ENCODE assay signal across 31 cellular contexts in genomic region chr6:72267470-72267869, GRCh38.
"Had no signal": no experiment of that assay in that cellular context is flagged by ENCODE, and none has a peak within 500 bp of the region (broad histone marks: within the 10 kb centered on the region; RNA-seq: fewer than 3 reads in every experiment).

No MANE protein-coding gene starts in this region.

- H3K27me3 Mint-ChIP-seq: activated CD4-positive, alpha-beta memory T cell treated with anti-CD3 and anti-CD28 coated beads, Interleukin-2, amount 10 ng/mL, durations not matched to agents 7 days and 5 days; activated CD4-positive, alpha-beta T cell treated with anti-CD3 and anti-CD28 coated beads for 36 hours; activated CD4-positive, alpha-beta T cell treated with anti-CD3 and anti-CD28 coated beads, Interleukin-2, amount 10 ng/mL, durations not matched to agents 7 days and 5 days; activated T-cell treated with anti-CD3 and anti-CD28 coated beads, Interleukin-2, amount 50 U/mL, for 24 hours; effector memory CD8-positive, alpha-beta T cell; T-helper 17 cell had no signal

- H3K27ac Mint-ChIP-seq: activated CD4-positive, alpha-beta memory T cell treated with anti-CD3 and anti-CD28 coated beads, Interleukin-2, amount 10 ng/mL, durations not matched to agents 7 days and 5 days; activated CD4-positive, alpha-beta T cell treated with anti-CD3 and anti-CD28 coated beads for 36 hours; activated CD4-positive, alpha-beta T cell treated with anti-CD3 and anti-CD28 coated beads, Interleukin-2, amount 10 ng/mL, durations not matched to agents 7 days and 5 days; activated naive CD8-positive, alpha-beta T cell; activated T-cell treated with anti-CD3 and anti-CD28 coated beads, Interleukin-2, amount 50 U/mL, for 24 hours; activated T-cell treated with anti-CD3 and anti-CD28 coated beads, Interleukin-2, amount 50 U/mL, for 72 hours; effector memory CD8-positive, alpha-beta T cell; T-helper 17 cell; T-helper 2 cell treated with Interferon-gamma antibody and Interleukin-4, amounts not matched to agents 5 μg/mL and 100 μg/mL, for 36 hours had no signal

- H3K36me3 ChIP-seq: brain microvascular endothelial cell, esophagus muscularis mucosa, gastrocnemius medialis, heart left ventricle had no signal

- DNase-seq: activated CD4-positive, alpha-beta memory T cell treated with anti-CD3 and anti-CD28 coated beads, Interleukin-2, amount 10 ng/mL, durations not matched to agents 7 days and 5 days; activated CD4-positive, alpha-beta T cell treated with anti-CD3 and anti-CD28 coated beads for 36 hours; activated CD4-positive, alpha-beta T cell treated with anti-CD3 and anti-CD28 coated beads, Interleukin-2, amount 10 ng/mL, durations not matched to agents 7 days and 5 days; activated CD4-positive, alpha-beta T cell treated with anti-CD3 and anti-CD28 coated beads, Interleukin-2, amount 50 U/mL, for 4 hours; activated CD4-positive, CD25-positive, alpha-beta regulatory T cell; activated CD4-positive, CD25-positive, alpha-beta regulatory T cell treated with anti-CD3 and anti-CD28 coated beads, Interleukin-2, amount 50 U/mL, for 72 hours; activated CD8-positive, alpha-beta memory T cell treated with anti-CD3 and anti-CD28 coated beads, Interleukin-2, amount 50 U/mL, for 48 hours; activated gamma-delta T cell; activated naive CD4-positive, alpha-beta T cell; activated naive CD4-positive, alpha-beta T cell treated with anti-CD3 and anti-CD28 coated beads, Interleukin-2, amount 50 U/mL, for 16 hours; activated T-cell treated with anti-CD3 and anti-CD28 coated beads for 4 hours; activated T-cell treated with anti-CD3 and anti-CD28 coated beads, Interleukin-2, amount 50 U/mL, for 24 hours; activated T-cell treated with anti-CD3 and anti-CD28 coated beads, Interleukin-2, amount 50 U/mL, for 72 hours; amniotic stem cell; anterior cingulate cortex; brain microvascular endothelial cell; caudate nucleus; cortex of kidney; dermis blood vessel endothelial cell; effector CD4-positive, alpha-beta T cell; effector memory CD8-positive, alpha-beta T cell; erythroblast; foreskin keratinocyte; gastrocnemius medialis; glutamatergic neuron; heart left ventricle; T-helper 17 cell; T1000 had no signal

- H3K36me3 Mint-ChIP-seq: activated naive CD8-positive, alpha-beta T cell had no signal

- H3K9me3 ChIP-seq: esophagus muscularis mucosa, gastrocnemius medialis, heart left ventricle had no signal

- H3K4me3 Mint-ChIP-seq: activated CD4-positive, alpha-beta memory T cell treated with anti-CD3 and anti-CD28 coated beads, Interleukin-2, amount 10 ng/mL, durations not matched to agents 7 days and 5 days; activated CD4-positive, alpha-beta T cell treated with anti-CD3 and anti-CD28 coated beads for 36 hours; activated CD4-positive, alpha-beta T cell treated with anti-CD3 and anti-CD28 coated beads, Interleukin-2, amount 10 ng/mL, durations not matched to agents 7 days and 5 days; activated naive CD8-positive, alpha-beta T cell; activated T-cell treated with anti-CD3 and anti-CD28 coated beads, Interleukin-2, amount 50 U/mL, for 24 hours; activated T-cell treated with anti-CD3 and anti-CD28 coated beads, Interleukin-2, amount 50 U/mL, for 72 hours; effector memory CD8-positive, alpha-beta T cell; T-helper 17 cell; T-helper 2 cell treated with Interferon-gamma antibody and Interleukin-4, amounts not matched to agents 5 μg/mL and 100 μg/mL, for 36 hours had no signal

- ATAC-seq: activated CD4-positive, alpha-beta T cell treated with anti-CD3 and anti-CD28 coated beads for 36 hours; activated T-cell treated with anti-CD3 and anti-CD28 coated beads, Interleukin-2, amount 50 U/mL, for 72 hours; effector memory CD8-positive, alpha-beta T cell; foreskin keratinocyte; gastrocnemius medialis; heart left ventricle; T-helper 17 cell had no signal

- H3K9me3 Mint-ChIP-seq: activated CD4-positive, alpha-beta memory T cell treated with anti-CD3 and anti-CD28 coated beads, Interleukin-2, amount 10 ng/mL, durations not matched to agents 7 days and 5 days; activated CD4-positive, alpha-beta T cell treated with anti-CD3 and anti-CD28 coated beads, Interleukin-2, amount 10 ng/mL, durations not matched to agents 7 days and 5 days; activated T-cell treated with anti-CD3 and anti-CD28 coated beads, Interleukin-2, amount 50 U/mL, for 24 hours; activated T-cell treated with anti-CD3 and anti-CD28 coated beads, Interleukin-2, amount 50 U/mL, for 72 hours; T-helper 2 cell treated with Interferon-gamma antibody and Interleukin-4, amounts not matched to agents 5 μg/mL and 100 μg/mL, for 36 hours had no signal

- H3K4me1 ChIP-seq: esophagus muscularis mucosa, foreskin keratinocyte, gastrocnemius medialis, heart left ventricle had no signal

- H3K4me3 ChIP-seq: esophagus muscularis mucosa, gastrocnemius medialis, heart left ventricle had no signal

- H3K4me1 Mint-ChIP-seq: activated CD4-positive, alpha-beta memory T cell treated with anti-CD3 and anti-CD28 coated beads, Interleukin-2, amount 10 ng/mL, durations not matched to agents 7 days and 5 days; activated CD4-positive, alpha-beta T cell treated with anti-CD3 and anti-CD28 coated beads for 36 hours; activated CD4-positive, alpha-beta T cell treated with anti-CD3 and anti-CD28 coated beads, Interleukin-2, amount 10 ng/mL, durations not matched to agents 7 days and 5 days; T-helper 17 cell had no signal

- H3K27ac ChIP-seq: brain microvascular endothelial cell, esophagus muscularis mucosa, foreskin keratinocyte, gastrocnemius medialis, heart left ventricle had no signal

- H3K27me3 ChIP-seq: brain microvascular endothelial cell, esophagus muscularis mucosa, gastrocnemius medialis, heart left ventricle had no signal
